19 cellular contexts compared by ENCODE assay signal in genomic region chr22:47633111-47633510, GRCh38.
DNase-seq lines count a peak whose midpoint lies in the region; FAIRE-seq and TF ChIP-seq lines count a peak whose summit lies in the region.
"Had no signal": no experiment of that assay in that cellular context is flagged by ENCODE, and none has a peak within 500 bp of the region (broad histone marks: within the 10 kb centered on the region; RNA-seq: fewer than 3 reads in every experiment).

No MANE protein-coding gene starts in this region.

- H3K9ac ChIP-seq in keratinocyte (ENCODE audit: control insufficient read depth, extremely low read depth, insufficient read depth, low read length): peak overlapping the region; percentile 76

- H3K27me3 Mint-ChIP-seq in activated CD4-positive, alpha-beta T cell treated with anti-CD3 and anti-CD28 coated beads, Interleukin-2, amount 10 ng/mL, durations not matched to agents 24 days and 14 days: no peaks in the 10 kb centered on the region

- no peaks in the 10 kb centered on the region for H3K27me3 ChIP-seq in keratinocyte (ENCODE audit: control insufficient read depth, extremely low read depth, insufficient read depth, low read length)
- peaks cover 11% of the 10 kb centered on the region for H3K27me3 ChIP-seq in prostate gland (replicated peaks; ENCODE audit: insufficient read depth)

- in situ Hi-C loops in G401 (cut with HindIII; ENCODE audit: low sequenced_read_pairs): no loop called here

- no peak overlapping the region for H3K27ac Mint-ChIP-seq in activated CD4-positive, alpha-beta T cell treated with anti-CD3 and anti-CD28 coated beads, Interleukin-2, amount 10 ng/mL, durations not matched to agents 24 days and 14 days
- H3K27ac Mint-ChIP-seq: CD4-positive, alpha-beta memory T cell; GM23338 had no signal

- H3K4me3 Mint-ChIP-seq in activated CD4-positive, alpha-beta T cell treated with anti-CD3 and anti-CD28 coated beads, Interleukin-2, amount 10 ng/mL, durations not matched to agents 24 days and 14 days: no peak overlapping the region
- H3K4me3 Mint-ChIP-seq: CD4-positive, alpha-beta memory T cell; GM23338 had no signal

- H3K36me3 ChIP-seq in keratinocyte (ENCODE audit: control insufficient read depth in 2 of 2, extremely low read depth in 1 of 2, insufficient read depth in 2 of 2, low read length in 2 of 2) (peaks cover 13 to 25% of the 10 kb centered on the region in 2 experiments), prostate gland (no peaks in the 10 kb centered on the region)

- peak overlapping the region; percentile 94 for H3K4me3 ChIP-seq in LNCaP clone FGC (ENCODE audit: low read depth, low read length)
- H3K4me3 ChIP-seq in keratinocyte (ENCODE audit: control insufficient read depth in 2 of 3, extremely low read depth in 1 of 3, insufficient read depth in 2 of 3, low read depth in 1 of 3, low read length in 3 of 3): peak overlapping the region; percentile 60 to 76 (median 72)
- no peak overlapping the region for H3K4me3 ChIP-seq in prostate gland
- H3K4me3 ChIP-seq: GM23338 had no signal

- H3K4me2 ChIP-seq in keratinocyte (ENCODE audit: control insufficient read depth, extremely low read depth, insufficient read depth, low read depth, low read length): peak overlapping the region; percentile 92
- H3K4me2 ChIP-seq: GM23338 had no signal

- FAIRE-seq in keratinocyte (lab: Jason Lieb, UNC): no peak
- FAIRE-seq: GM12891 had no signal

- no peak for DNase-seq in LNCaP clone FGC (ENCODE audit: low read depth)
- DNase-seq in keratinocyte (ENCODE audit: low read depth, low spot score): no peak
- no peak for DNase-seq in T-helper 2 cell
- no peak for DNase-seq in activated CD4-positive, alpha-beta T cell treated with anti-CD3 and anti-CD28 coated beads, Interleukin-2, amount 10 ng/mL, durations not matched to agents 24 days and 14 days
- DNase-seq in prostate gland (ENCODE audit: low spot score): no peak
- no peak for DNase-seq in G401 (ENCODE audit: low spot score)
- DNase-seq: CD4-positive, alpha-beta memory T cell; DND-41; HCEC 1CT; IMR-90; NCI-H1694 treated with DMSO at 0.1 percent for 48 hours; NCI-H2081 treated with DMSO at 0.1 percent for 48 hours; NCI-H2171 treated with DMSO at 0.1 percent for 48 hours; NCI-H526; RPMI8226; SHP77 had no signal

- H3K9me1 ChIP-seq in keratinocyte (ENCODE audit: control insufficient read depth, extremely low read depth, insufficient read depth, low read length): no peaks in the 10 kb centered on the region

- H4K20me1 ChIP-seq in keratinocyte (ENCODE audit: control insufficient read depth, extremely low read depth, insufficient read depth, low read length): no peaks in the 10 kb centered on the region

- H3K4me1 Mint-ChIP-seq in activated CD4-positive, alpha-beta T cell treated with anti-CD3 and anti-CD28 coated beads, Interleukin-2, amount 10 ng/mL, durations not matched to agents 24 days and 14 days: no peaks in the 10 kb centered on the region
- H3K4me1 Mint-ChIP-seq: CD4-positive, alpha-beta memory T cell; GM23338 had no signal

- H3K9me3 Mint-ChIP-seq in activated CD4-positive, alpha-beta T cell treated with anti-CD3 and anti-CD28 coated beads, Interleukin-2, amount 10 ng/mL, durations not matched to agents 24 days and 14 days: no peaks in the 10 kb centered on the region

- dilution Hi-C loops in keratinocyte (cut with MboI; ENCODE audit: extremely low pct_ligation_motif_present, low sequenced_read_pairs): no loop called here

- 96% methylated on average over 6 of the region's 6 CpGs for WGBS in prostate gland

- H3K36me3 Mint-ChIP-seq in activated CD4-positive, alpha-beta T cell treated with anti-CD3 and anti-CD28 coated beads, Interleukin-2, amount 10 ng/mL, durations not matched to agents 24 days and 14 days (ENCODE audit: low read depth): no peaks in the 10 kb centered on the region
- H3K36me3 Mint-ChIP-seq: CD4-positive, alpha-beta memory T cell had no signal

- no peak for TF ChIP-seq POLR2A in prostate gland (IDR thresholded peaks at IDR 0.05)

- H3K4me1 ChIP-seq in keratinocyte (ENCODE audit: control insufficient read depth, extremely low read depth, insufficient read depth, low read length): peaks cover 9% of the 10 kb centered on the region
- no peaks in the 10 kb centered on the region for H3K4me1 ChIP-seq in prostate gland (replicated peaks)

- peaks cover 2% of the 10 kb centered on the region for H3K9me3 ChIP-seq in keratinocyte (ENCODE audit: control insufficient read depth, low read depth, low read length)
- no peaks in the 10 kb centered on the region for H3K9me3 ChIP-seq in prostate gland

- H3K79me2 ChIP-seq in keratinocyte (ENCODE audit: control insufficient read depth, insufficient read depth, low read length): peaks cover 35% of the 10 kb centered on the region

- TF ChIP-seq CTCF in LNCaP clone FGC (IDR thresholded peaks at IDR 0.05; ENCODE audit: control insufficient read depth, extremely low read depth, insufficient read depth): no peak
- no peak for TF ChIP-seq CTCF in VCaP (conservative IDR thresholded peaks at IDR 0.05)
- TF ChIP-seq CTCF in keratinocyte (optimal IDR thresholded peaks at IDR 0.05 in 1 of 3, IDR thresholded peaks at IDR 0.05 in 1 of 3, conservative IDR thresholded peaks at IDR 0.05 in 1 of 3; ENCODE audit: extremely low read depth in 1 of 3, insufficient read depth in 2 of 3, low read length in 3 of 3): no peak
- TF ChIP-seq CTCF in prostate gland (IDR thresholded peaks at IDR 0.05): no peak

- H2AFZ ChIP-seq in keratinocyte (ENCODE audit: control insufficient read depth, low read length): no peak overlapping the region
- H2AFZ ChIP-seq: GM23338 had no signal

- H3K27ac ChIP-seq in VCaP: peak overlapping the region; percentile 83; the same call in 1 of the 2 replicates
- H3K27ac ChIP-seq in keratinocyte (ENCODE audit: control insufficient read depth, insufficient read depth, low read length): peak overlapping the region; percentile 80
- no peak overlapping the region for H3K27ac ChIP-seq in prostate gland

- intact Hi-C loops in activated CD4-positive, alpha-beta T cell treated with anti-CD3 and anti-CD28 coated beads, Interleukin-2, amount 10 ng/mL, durations not matched to agents 24 days and 14 days (cut with micrococcal nuclease): no loop called here
- intact Hi-C loops in prostate gland (cut with DNase I): no loop called here

Comparison
In these comparisons a context has a peak if more than half of its experiments do, and no peak if none do; other contexts are left out.
1. H3K4me3 ChIP-seq: peak in LNCaP clone FGC (single experiment) and keratinocyte (3 of 3); none in prostate gland (0 of 2).
2. H3K27ac ChIP-seq: peak in VCaP (single experiment) and keratinocyte (single experiment); none in prostate gland (0 of 2).